Comparison of ENCODE assay signal across 11 cellular contexts in the genomic region with DNA sequence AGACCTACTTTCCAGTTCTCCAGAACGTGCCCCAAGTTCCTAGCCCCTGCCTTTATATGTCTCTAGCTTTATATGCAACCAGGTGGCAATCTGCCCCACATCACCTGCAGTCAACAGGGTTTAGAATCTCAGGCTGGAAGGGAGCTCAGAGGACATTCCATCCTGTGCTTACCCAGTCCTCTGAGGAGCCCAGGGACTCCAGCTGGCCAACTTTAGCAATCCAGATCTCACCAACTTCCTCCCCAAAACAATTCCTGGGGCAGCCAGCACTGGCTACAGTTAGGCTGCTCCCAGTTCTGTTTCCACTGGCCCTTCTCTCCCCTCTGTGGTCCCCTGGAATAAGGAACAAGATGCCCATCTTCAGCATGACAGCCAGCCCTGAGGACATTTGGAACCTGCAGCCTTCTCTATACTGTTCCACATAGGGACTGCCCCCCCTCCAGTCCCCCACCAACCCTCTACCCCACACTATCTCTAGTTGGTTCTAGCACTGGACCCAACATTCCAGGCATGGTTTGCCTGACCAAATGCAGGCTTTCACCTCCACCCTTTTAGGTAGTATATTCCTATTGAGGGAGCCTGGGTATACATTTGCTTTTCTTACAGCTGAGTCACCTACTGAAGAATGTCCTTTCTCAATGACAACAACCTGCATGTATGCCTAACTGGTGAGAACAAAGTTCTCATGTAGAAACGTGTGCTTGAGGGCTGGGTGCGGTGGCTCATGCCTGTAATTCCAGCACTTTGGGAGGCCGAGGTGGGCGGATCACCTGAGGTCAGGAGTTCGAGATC. TPM values are rescaled to one million over a fixed set of nuclear protein-coding genes. Genes with fewer than 3 reads are reported as not detected.
DNase-seq lines count a peak whose midpoint lies in the region; ATAC-seq and TF ChIP-seq lines count a peak whose summit lies in the region.
"Had no signal": no experiment of that assay in that cellular context is flagged by ENCODE, and none has a peak within 500 bp of the region (broad histone marks: within the 10 kb centered on the region; RNA-seq: fewer than 3 reads in every experiment).

No MANE protein-coding gene starts in this region.

- peaks cover 36 to 58% of the 10 kb centered on the region in 2 donors for H3K4me1 ChIP-seq in thoracic aorta (ENCODE audit: control insufficient read depth in 1 of 2, low read depth in 2 of 2)

- no peaks in the 10 kb centered on the region for H3K36me3 ChIP-seq in thoracic aorta

- H3K4me3 Mint-ChIP-seq in activated T-cell treated with anti-CD3 and anti-CD28 coated beads, Interleukin-2, amount 50 U/mL, for 72 hours, result peak overlapping the region in 1 of 2 donors; percentile 44
- no peak overlapping the region for H3K4me3 Mint-ChIP-seq in activated B cell treated with CpG ODN at 0.5 μM for 24 hours
- H3K4me3 Mint-ChIP-seq in immature natural killer cell, result no peak overlapping the region
- no peak overlapping the region for H3K4me3 Mint-ChIP-seq in activated naive CD4-positive, alpha-beta T cell treated with anti-CD3 and anti-CD28 coated beads, Interleukin-2, amount 10 ng/mL, durations not matched to agents 7 days and 5 days

- CTCF ChIA-PET in activated B cell treated with CpG ODN at 0.5 μM for 24 hours (lab: Charles Lee), result interaction anchor here (1.7 kb wide), 1 partner anchor 21 kb away, joined by 5 read pairs; no protein-coding TSS in a partner anchor
- CTCF ChIA-PET in activated naive CD4-positive, alpha-beta T cell treated with anti-CD3 and anti-CD28 coated beads, Interleukin-2, amount 10 ng/mL, durations not matched to agents 7 days and 5 days (lab: Charles Lee), result interaction anchor here (0.9 to 1.2 kb wide), 3 partner anchors 21 to 93 kb away, joined by 3 to 7 read pairs (median 4); no protein-coding TSS in a partner anchor

- no peaks in the 10 kb centered on the region for H3K9me3 Mint-ChIP-seq in activated T-cell treated with anti-CD3 and anti-CD28 coated beads, Interleukin-2, amount 50 U/mL, for 72 hours
- no peaks in the 10 kb centered on the region for H3K9me3 Mint-ChIP-seq in activated B cell treated with CpG ODN at 0.5 μM for 24 hours
- H3K9me3 Mint-ChIP-seq in immature natural killer cell, result no peaks in the 10 kb centered on the region
- no peaks in the 10 kb centered on the region for H3K9me3 Mint-ChIP-seq in activated naive CD4-positive, alpha-beta T cell treated with anti-CD3 and anti-CD28 coated beads, Interleukin-2, amount 10 ng/mL, durations not matched to agents 7 days and 5 days

- no peak for DNase-seq in activated T-cell treated with anti-CD3 and anti-CD28 coated beads, Interleukin-2, amount 50 U/mL, for 72 hours
- DNase-seq in activated T-cell treated with anti-CD3 and anti-CD28 coated beads, Interleukin-2, amount 50 U/mL, for 48 hours, result no peak
- DNase-seq in activated B cell treated with CpG ODN at 0.5 μM for 24 hours, result no peak
- no peak for DNase-seq in immature natural killer cell
- no peak for DNase-seq in thoracic aorta (ENCODE audit: low spot score)
- DNase-seq in COR-L47 (lab: John Stamatoyannopoulos, UW), result no peak
- no peak for DNase-seq in left lobe of liver (ENCODE audit: low spot score)
- no peak for DNase-seq in activated naive CD4-positive, alpha-beta T cell treated with anti-CD3 and anti-CD28 coated beads, Interleukin-2, amount 10 ng/mL, durations not matched to agents 7 days and 5 days
- DNase-seq: central memory CD4-positive, alpha-beta T cell; NCI-H2029 treated with DMSO at 0.1 percent for 48 hours; T1000 had no signal

- peak overlapping the region; percentile 66 to 70 for H3K27ac ChIP-seq in thoracic aorta

- H3K36me3 Mint-ChIP-seq in activated T-cell treated with anti-CD3 and anti-CD28 coated beads, Interleukin-2, amount 50 U/mL, for 72 hours (ENCODE audit: insufficient read depth in 2 of 2), result peaks cover 25 to 42% of the 10 kb centered on the region in 2 donors
- peaks cover 89% of the 10 kb centered on the region for H3K36me3 Mint-ChIP-seq in activated B cell treated with CpG ODN at 0.5 μM for 24 hours (ENCODE audit: low read depth)
- peaks cover 0 to 16% (median 3%) of the 10 kb centered on the region in 3 donors for H3K36me3 Mint-ChIP-seq in immature natural killer cell
- peaks cover 52% of the 10 kb centered on the region for H3K36me3 Mint-ChIP-seq in activated naive CD4-positive, alpha-beta T cell treated with anti-CD3 and anti-CD28 coated beads, Interleukin-2, amount 10 ng/mL, durations not matched to agents 7 days and 5 days

- no peak overlapping the region for H3K4me3 ChIP-seq in thoracic aorta

- ATAC-seq in activated T-cell treated with anti-CD3 and anti-CD28 coated beads, Interleukin-2, amount 50 U/mL, for 72 hours (replicated peaks in 1 of 2), result no peak
- ATAC-seq in activated B cell treated with CpG ODN at 0.5 μM for 24 hours (ENCODE audit: low read depth) (no peak), thoracic aorta (ENCODE audit: insufficient number of reproducible peaks, low FRiP score, low read depth) (no peak), left lobe of liver (no peak)

- H3K27ac Mint-ChIP-seq in activated T-cell treated with anti-CD3 and anti-CD28 coated beads, Interleukin-2, amount 50 U/mL, for 72 hours, result peak overlapping the region; percentile 81
- H3K27ac Mint-ChIP-seq in activated B cell treated with CpG ODN at 0.5 μM for 24 hours (peak overlapping the region; percentile 66), immature natural killer cell (peak overlapping the region in 4 of 6 donors; percentile 8 to 76 (median 59))
- no peak overlapping the region for H3K27ac Mint-ChIP-seq in activated naive CD4-positive, alpha-beta T cell treated with anti-CD3 and anti-CD28 coated beads, Interleukin-2, amount 10 ng/mL, durations not matched to agents 7 days and 5 days

- H3K9me3 ChIP-seq in thoracic aorta, result no peaks in the 10 kb centered on the region

- POLR2A ChIA-PET in activated B cell treated with CpG ODN at 0.5 μM for 24 hours (lab: Charles Lee), result interaction anchor here (1.3 to 11.3 kb wide), 5 partner anchors 10 to 26 kb away, joined by 3 to 242 read pairs (median 5); partner anchors contain the start of gene TNIP1

- H3K4me1 Mint-ChIP-seq in activated T-cell treated with anti-CD3 and anti-CD28 coated beads, Interleukin-2, amount 50 U/mL, for 72 hours (ENCODE audit: low read depth), result peaks cover 94% of the 10 kb centered on the region
- peaks cover 99% of the 10 kb centered on the region for H3K4me1 Mint-ChIP-seq in activated B cell treated with CpG ODN at 0.5 μM for 24 hours
- H3K4me1 Mint-ChIP-seq in immature natural killer cell, result peaks cover 71 to 88% of the 10 kb centered on the region in 2 donors
- H3K4me1 Mint-ChIP-seq in activated naive CD4-positive, alpha-beta T cell treated with anti-CD3 and anti-CD28 coated beads, Interleukin-2, amount 10 ng/mL, durations not matched to agents 7 days and 5 days, result peaks cover 62% of the 10 kb centered on the region

- TF ChIP-seq CTCF in activated B cell treated with CpG ODN at 0.5 μM for 24 hours (IDR thresholded peaks at IDR 0.05), result no peak
- no peak for TF ChIP-seq CTCF in thoracic aorta (IDR thresholded peaks at IDR 0.05)

- intact Hi-C loops in activated B cell treated with CpG ODN at 0.5 μM for 24 hours (cut with micrococcal nuclease), result no loop called here

- no peaks in the 10 kb centered on the region for H3K27me3 ChIP-seq in thoracic aorta (replicated peaks; ENCODE audit: insufficient read depth)

- no peaks in the 10 kb centered on the region for H3K27me3 Mint-ChIP-seq in activated T-cell treated with anti-CD3 and anti-CD28 coated beads, Interleukin-2, amount 50 U/mL, for 72 hours (ENCODE audit: low read depth)
- H3K27me3 Mint-ChIP-seq in activated B cell treated with CpG ODN at 0.5 μM for 24 hours, result no peaks in the 10 kb centered on the region
- H3K27me3 Mint-ChIP-seq in immature natural killer cell (ENCODE audit: low read depth in 3 of 3), result peaks cover 3 to 4% (median 4%) of the 10 kb centered on the region in 3 donors
- H3K27me3 Mint-ChIP-seq in activated naive CD4-positive, alpha-beta T cell treated with anti-CD3 and anti-CD28 coated beads, Interleukin-2, amount 10 ng/mL, durations not matched to agents 7 days and 5 days, result no peaks in the 10 kb centered on the region

RNA-seq across cellular contexts. Expression of gene TNIP1, which starts 8.4 kb away (rescaled TPM):
- 100 to 1,000 TPM; 358 to 420 TPM for total RNA-seq in activated T-cell treated with anti-CD3 and anti-CD28 coated beads, Interleukin-2, amount 50 U/mL, for 72 hours
- total RNA-seq in activated B cell treated with CpG ODN at 0.5 μM for 24 hours (506 and 512 TPM in 2 replicates), thoracic aorta (100 to 1,000 TPM in 1 of 2 donors, 10 to 100 TPM in 1; 77.4 to 103 TPM), left lobe of liver (74.5 TPM)
- 10 to 100 TPM; 21.8 to 62.4 (median 40.2) TPM for polyA plus RNA-seq in immature natural killer cell

RNA-seq across cellular contexts. Expression of gene GPX3, which starts 52.0 kb away (rescaled TPM):
- total RNA-seq in activated T-cell treated with anti-CD3 and anti-CD28 coated beads, Interleukin-2, amount 50 U/mL, for 72 hours, result not detected
- total RNA-seq in activated B cell treated with CpG ODN at 0.5 μM for 24 hours (0.18 and 0.76 TPM in 2 replicates), thoracic aorta (1,000 to 10,000 TPM; 1,240 to 1,874 TPM), left lobe of liver (199 TPM)
- under 1 TPM in 1 of 3 donors, not detected in 2; 0.96 TPM for polyA plus RNA-seq in immature natural killer cell

Comparison
In these comparisons a context has a peak if more than half of its experiments do, and no peak if none do; other contexts are left out.
1. RNA of gene GPX3, which starts 52.0 kb away (total RNA-seq): 1,240 to 1,874 TPM in thoracic aorta and 199 TPM in left lobe of liver (single experiment); 0.18 to 0.76 TPM in activated B cell treated with CpG ODN at 0.5 μM for 24 hours and not detected in activated T-cell treated with anti-CD3 and anti-CD28 coated beads, Interleukin-2, amount 50 U/mL, for 72 hours; every median in the first group is over 100 times any median in the second.